ENCODE assay signal across 1 cellular context in the genomic region with DNA sequence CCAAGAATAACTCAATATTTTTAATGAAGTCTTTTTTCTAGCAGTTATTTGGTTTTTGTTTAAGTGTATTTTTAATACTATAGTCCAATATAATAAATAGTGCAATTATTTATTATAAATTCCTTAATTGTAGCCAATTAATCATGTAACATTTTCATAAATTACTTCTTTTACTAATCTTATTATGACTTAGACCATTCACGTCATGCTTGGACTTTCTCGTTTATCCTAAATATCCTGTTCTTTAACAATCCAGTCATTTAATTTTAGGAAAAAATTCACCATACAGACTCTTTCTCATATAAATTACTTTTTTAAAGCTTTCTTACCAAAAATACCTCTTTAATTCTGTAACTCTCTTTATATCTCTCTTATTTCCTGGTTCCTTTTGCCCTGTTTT.
TF ChIP-seq lines count a peak whose summit lies in the region.

No MANE protein-coding gene starts in this region.

TF ChIP-seq in WTC11, 78 proteins besides CTCF, POLR2A, EP300 and RAD21 (continued from another document):
- TF ChIP-seq, protein P1, sequence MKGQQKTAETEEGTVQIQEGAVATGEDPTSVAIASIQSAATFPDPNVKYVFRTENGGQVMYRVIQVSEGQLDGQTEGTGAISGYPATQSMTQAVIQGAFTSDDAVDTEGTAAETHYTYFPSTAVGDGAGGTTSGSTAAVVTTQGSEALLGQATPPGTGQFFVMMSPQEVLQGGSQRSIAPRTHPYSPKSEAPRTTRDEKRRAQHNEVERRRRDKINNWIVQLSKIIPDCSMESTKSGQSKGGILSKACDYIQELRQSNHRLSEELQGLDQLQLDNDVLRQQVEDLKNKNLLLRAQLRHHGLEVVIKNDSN (CRISPR knock-in tag; IDR thresholded peaks at IDR 0.05) = no peak
- TF ChIP-seq ELF4 (CRISPR knock-in tag; IDR thresholded peaks at IDR 0.05; ENCODE audit: low read depth) (no peak), NFE2L1 (CRISPR knock-in tag; IDR thresholded peaks at IDR 0.05) (no peak), CREM (CRISPR knock-in tag; IDR thresholded peaks at IDR 0.05) (no peak), KAT7 (CRISPR knock-in tag; IDR thresholded peaks at IDR 0.05; ENCODE audit: borderline replicate concordance) (no peak), PRRX2 (CRISPR knock-in tag; IDR thresholded peaks at IDR 0.05) (no peak)
- TF ChIP-seq, protein P2, sequence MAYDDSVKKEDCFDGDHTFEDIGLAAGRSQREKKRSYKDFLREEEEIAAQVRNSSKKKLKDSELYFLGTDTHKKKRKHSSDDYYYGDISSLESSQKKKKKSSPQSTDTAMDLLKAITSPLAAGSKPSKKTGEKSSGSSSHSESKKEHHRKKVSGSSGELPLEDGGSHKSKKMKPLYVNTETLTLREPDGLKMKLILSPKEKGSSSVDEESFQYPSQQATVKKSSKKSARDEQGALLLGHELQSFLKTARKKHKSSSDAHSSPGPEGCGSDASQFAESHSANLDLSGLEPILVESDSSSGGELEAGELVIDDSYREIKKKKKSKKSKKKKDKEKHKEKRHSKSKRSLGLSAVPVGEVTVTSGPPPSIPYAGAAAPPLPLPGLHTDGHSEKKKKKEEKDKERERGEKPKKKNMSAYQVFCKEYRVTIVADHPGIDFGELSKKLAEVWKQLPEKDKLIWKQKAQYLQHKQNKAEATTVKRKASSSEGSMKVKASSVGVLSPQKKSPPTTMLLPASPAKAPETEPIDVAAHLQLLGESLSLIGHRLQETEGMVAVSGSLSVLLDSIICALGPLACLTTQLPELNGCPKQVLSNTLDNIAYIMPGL (CRISPR knock-in tag; IDR thresholded peaks at IDR 0.05) = no peak
